ENCODE assay signal across 7 cellular contexts in genomic region chr2:120914839-120915521, GRCh38.
DNase-seq lines count a peak whose midpoint lies in the region; ATAC-seq and TF ChIP-seq lines count a peak whose summit lies in the region.

No MANE protein-coding gene starts in this region.

- TF ChIP-seq CTCF in coronary artery (IDR thresholded peaks at IDR 0.05) (no peak), left lung (IDR thresholded peaks at IDR 0.05) (no peak), vagina (IDR thresholded peaks at IDR 0.05) (no peak)

- peak; percentile 69 for ATAC-seq in left lung
- no peak for ATAC-seq in GM21737 (IDR thresholded peaks at IDR 0.05; ENCODE audit: unreplicated experiment)

- peaks cover 30 to 37% of the 10 kb centered on the region in 2 donors for H3K4me1 ChIP-seq in left lung
- H3K4me1 ChIP-seq in vagina: peaks cover 59% of the 10 kb centered on the region

- peaks cover 0 to 10% of the 10 kb centered on the region in 2 donors for H3K27me3 ChIP-seq in left lung
- no peaks in the 10 kb centered on the region for H3K27me3 ChIP-seq in vagina

- H3K36me3 ChIP-seq in left lung (no peaks in the 10 kb centered on the region), vagina (no peaks in the 10 kb centered on the region)

- peak overlapping the region; percentile 88 to 92 for H3K27ac ChIP-seq in coronary artery
- peak overlapping the region; percentile 24 to 29 for H3K27ac ChIP-seq in left lung
- peak overlapping the region; percentile 88 for H3K27ac ChIP-seq in vagina

- peak; percentile 70 for DNase-seq in LHCN-M2 (ENCODE audit: low read depth)
- DNase-seq in coronary artery (ENCODE audit: low spot score): peak; percentile 91
- DNase-seq in left lung: peak; percentile 76 to 86
- DNase-seq in vagina (ENCODE audit: extremely low spot score in 2 of 2): no peak
- DNase-seq in DMS153 treated with DMSO at 0.1 percent for 48 hours (lab: John Stamatoyannopoulos, UW; ENCODE audit: unreplicated experiment): no peak
- no peak for DNase-seq in NCI-H1092 treated with DMSO at 0.1 percent for 48 hours (lab: John Stamatoyannopoulos, UW)

- TF ChIP-seq POLR2A in vagina (IDR thresholded peaks at IDR 0.05): no peak

- H3K4me3 ChIP-seq in coronary artery (peak overlapping the region; percentile 25), left lung (no peak overlapping the region), vagina (no peak overlapping the region)

- intact Hi-C loops in left lung (cut with DNase I) (no loop called here), vagina (cut with DNase I) (no loop called here)

- H3K9me3 ChIP-seq in left lung (no peaks in the 10 kb centered on the region), vagina (no peaks in the 10 kb centered on the region)

Comparison
In these comparisons a context has a peak if more than half of its experiments do, and no peak if none do; other contexts are left out.
1. DNase-seq: peak in LHCN-M2 (single experiment), coronary artery (single experiment) and left lung (2 of 2); none in vagina (0 of 2), DMS153 treated with DMSO at 0.1 percent for 48 hours (single experiment) and NCI-H1092 treated with DMSO at 0.1 percent for 48 hours (single experiment).
2. H3K27ac ChIP-seq: peak in every context shown above with its lines; median percentile 90 in coronary artery; 88 in vagina; 26 in left lung.